In genomic region chr19:33390120-33390907, GRCh38 we compare ENCODE assay signal across 12 cellular contexts. TPM values are rescaled to one million over a fixed set of nuclear protein-coding genes. Genes with fewer than 3 reads are reported as not detected.
DNase-seq lines count a peak whose midpoint lies in the region; ATAC-seq and TF ChIP-seq lines count a peak whose summit lies in the region.
"Had no signal": no experiment of that assay in that cellular context is flagged by ENCODE, and none has a peak within 500 bp of the region (broad histone marks: within the 10 kb centered on the region; RNA-seq: fewer than 3 reads in every experiment).

No MANE protein-coding gene starts in this region.

- TF ChIP-seq POLR2A in esophagus muscularis mucosa (IDR thresholded peaks at IDR 0.05; ENCODE audit: low read depth), result no peak

- H3K36me3 ChIP-seq in esophagus muscularis mucosa (peaks cover 12 to 34% (median 25%) of the 10 kb centered on the region in 4 donors), mucosa of descending colon (ENCODE audit: low read depth) (no peaks in the 10 kb centered on the region), aorta (ENCODE audit: control insufficient read depth in 1 of 2, insufficient read depth in 2 of 2, low read length in 1 of 2) (no peaks in the 10 kb centered on the region)

- H3K4me1 ChIP-seq in esophagus muscularis mucosa (peaks cover 75 to 80% (median 78%) of the 10 kb centered on the region in 4 donors), mucosa of descending colon (ENCODE audit: low read depth) (peaks cover 50% of the 10 kb centered on the region), aorta (ENCODE audit: control insufficient read depth in 1 of 2, insufficient read depth in 2 of 2, low read length in 2 of 2) (no peaks in the 10 kb centered on the region)

- TF ChIP-seq CTCF in esophagus muscularis mucosa (IDR thresholded peaks at IDR 0.05) (no peak), mucosa of descending colon (IDR thresholded peaks at IDR 0.05) (no peak)

- ATAC-seq in mucosa of descending colon (no peak), aorta (ENCODE audit: low FRiP score) (peak; percentile 41)

- peak overlapping the region; percentile 58 to 81 (median 70) for H3K27ac ChIP-seq in esophagus muscularis mucosa (replicated peaks in 1 of 4)
- H3K27ac ChIP-seq in aorta (ENCODE audit: low read depth in 1 of 2, low read length in 2 of 2), result no peak overlapping the region

- DNase-seq in activated effector memory CD4-positive, alpha-beta T cell treated with anti-CD3 and anti-CD28 coated beads, Interleukin-2, amount 50 U/mL, for 16 hours, result peak; percentile 58
- DNase-seq in activated effector memory CD4-positive, alpha-beta T cell treated with Interleukin-2 at 50 U/mL for 16 hours, result no peak
- no peak for DNase-seq in esophagus muscularis mucosa (ENCODE audit: extremely low spot score)
- DNase-seq in mucosa of descending colon, result peak in 2 of 3 donors; percentile 64 to 67
- peak; percentile 69 to 84 for DNase-seq in aorta
- DNase-seq in NCI-H2196 treated with DMSO at 0.1 percent for 48 hours (lab: John Stamatoyannopoulos, UW; ENCODE audit: unreplicated experiment), result no peak
- no peak for DNase-seq in stimulated activated CD4-positive, alpha-beta T cell treated with anti-CD3 and anti-CD28 coated beads, Interleukin-4, amount 100 ng/mL, for 4 hours
- no peak for DNase-seq in AML-193 (lab: John Stamatoyannopoulos, UW)
- DNase-seq: cerebellar nuclear complex, GF-D8, MM.1S had no signal

- no peak for TF ChIP-seq EP300 in esophagus muscularis mucosa (IDR thresholded peaks at IDR 0.05)

- H3K9me3 ChIP-seq in esophagus muscularis mucosa (no peaks in the 10 kb centered on the region), mucosa of descending colon (no peaks in the 10 kb centered on the region), aorta (ENCODE audit: control insufficient read depth, low read length) (no peaks in the 10 kb centered on the region)
- H3K9me3 ChIP-seq: thoracic aorta had no signal

- intact Hi-C loops in esophagus muscularis mucosa (cut with DNase I), result no loop called here
- intact Hi-C loops in mucosa of descending colon (cut with DNase I, micrococcal nuclease), result no loop called here
- intact Hi-C loops in aorta (cut with DNase I), result no loop called here

- WGBS in esophagus muscularis mucosa, result 35% methylated on average over 12 of the region's 19 CpGs
- 82 to 85% methylated on average over 19 of the region's 19 CpGs for WGBS in aorta, 2 donors

- H3K27me3 ChIP-seq in esophagus muscularis mucosa (no peaks in the 10 kb centered on the region), aorta (ENCODE audit: control insufficient read depth in 1 of 2, insufficient read depth in 2 of 2, low read length in 1 of 2) (no peaks in the 10 kb centered on the region)

- H3K4me3 ChIP-seq in esophagus muscularis mucosa (no peak overlapping the region), mucosa of descending colon (no peak overlapping the region), aorta (ENCODE audit: low read length in 2 of 2) (no peak overlapping the region)
- H3K4me3 ChIP-seq: thoracic aorta had no signal

RNA-seq across cellular contexts. Expression of gene CEBPG, which starts 16.8 kb away (rescaled TPM):
- total RNA-seq in esophagus muscularis mucosa, result 10 to 100 TPM; 23.1 to 30.3 (median 28.5) TPM
- total RNA-seq in mucosa of descending colon, result 10 to 100 TPM; 47.8 to 68.5 (median 58.2) TPM
- 10 to 100 TPM; 21.8 to 30.5 TPM for total RNA-seq in aorta
- polyA plus RNA-seq in aorta, result 10 to 100 TPM in 1 of 2 donors, 1 to 10 TPM in 1; 8.6 to 32.2 TPM

Comparison
In these comparisons a context has a peak if more than half of its experiments do, and no peak if none do; other contexts are left out.
1. DNase-seq: peak in activated effector memory CD4-positive, alpha-beta T cell treated with anti-CD3 and anti-CD28 coated beads, Interleukin-2, amount 50 U/mL, for 16 hours (single experiment), mucosa of descending colon (2 of 3) and aorta (2 of 2); none in activated effector memory CD4-positive, alpha-beta T cell treated with Interleukin-2 at 50 U/mL for 16 hours (single experiment), esophagus muscularis mucosa (single experiment), NCI-H2196 treated with DMSO at 0.1 percent for 48 hours (single experiment), stimulated activated CD4-positive, alpha-beta T cell treated with anti-CD3 and anti-CD28 coated beads, Interleukin-4, amount 100 ng/mL, for 4 hours (0 of 2) and AML-193 (0 of 2).
2. H3K27ac ChIP-seq: peak in esophagus muscularis mucosa (4 of 4); none in aorta (0 of 2).